35 cellular contexts compared by ENCODE assay signal in genomic region chr6:143372199-143372882, GRCh38.
"Had no signal": no experiment of that assay in that cellular context is flagged by ENCODE, and none has a peak within 500 bp of the region (broad histone marks: within the 10 kb centered on the region; RNA-seq: fewer than 3 reads in every experiment).

No MANE protein-coding gene starts in this region.

- FAIRE-seq: bronchial epithelial cell, colon, TTC549 had no signal

- H3K4me3 ChIP-seq: ascending aorta, cardiac muscle cell had no signal

- H3K27me3 ChIP-seq: ascending aorta, cardiac muscle cell had no signal

- H3K4me1 ChIP-seq: ascending aorta had no signal

- H3K9me3 ChIP-seq: ascending aorta had no signal

- H3K36me3 Mint-ChIP-seq: activated CD4-positive, alpha-beta memory T cell treated with anti-CD3 and anti-CD28 coated beads for 36 hours; activated naive CD4-positive, alpha-beta T cell treated with anti-CD3 and anti-CD28 coated beads, Interleukin-2, amount 10 ng/mL, durations not matched to agents 7 days and 5 days; activated naive CD4-positive, alpha-beta T cell treated with anti-CD3 and anti-CD28 coated beads, Interleukin-2, amount 50 U/mL, for 24 hours; activated naive CD8-positive, alpha-beta T cell; brain; T-cell had no signal

- DNase-seq: activated B cell treated with CpG ODN at 0.5 μM for 24 hours; activated CD4-positive, alpha-beta memory T cell treated with anti-CD3 and anti-CD28 coated beads for 36 hours; activated CD4-positive, alpha-beta T cell treated with anti-CD3 and anti-CD28 coated beads for 4 hours; activated CD4-positive, alpha-beta T cell treated with anti-CD3 and anti-CD28 coated beads, Interleukin-2, amount 10 ng/mL, durations not matched to agents 7 days and 5 days; activated CD4-positive, alpha-beta T cell treated with anti-CD3 and anti-CD28 coated beads, Interleukin-2, amount 50 U/mL, for 4 hours; activated CD4-positive, CD25-positive, alpha-beta regulatory T cell treated with anti-CD3 and anti-CD28 coated beads, Interleukin-2, amount 50 U/mL, for 72 hours; activated CD8-positive, alpha-beta memory T cell treated with anti-CD3 and anti-CD28 coated beads, Interleukin-2, amount 50 U/mL, for 4 hours; activated CD8-positive, alpha-beta T cell treated with anti-CD3 and anti-CD28 coated beads for 36 hours; activated effector memory CD4-positive, alpha-beta T cell treated with Interleukin-2 at 50 U/mL for 16 hours; activated gamma-delta T cell; activated naive CD4-positive, alpha-beta T cell treated with anti-CD3 and anti-CD28 coated beads, Interleukin-2, amount 10 ng/mL, durations not matched to agents 7 days and 5 days; activated naive CD4-positive, alpha-beta T cell treated with Interleukin-2 at 50 U/mL for 16 hours; activated naive CD8-positive, alpha-beta T cell treated with anti-CD3 and anti-CD28 coated beads, Interleukin-2, amount 10 ng/mL, durations not matched to agents 7 days and 5 days; activated naive CD8-positive, alpha-beta T cell treated with anti-CD3 and anti-CD28 coated beads, Interleukin-2, amount 50 U/mL, for 24 hours; activated T-cell treated with anti-CD3 and anti-CD28 coated beads for 4 hours; activated T-cell treated with anti-CD3 and anti-CD28 coated beads, Interleukin-2, amount 50 U/mL, for 1 hour; activated T-cell treated with anti-CD3 and anti-CD28 coated beads, Interleukin-2, amount 50 U/mL, for 4 hours; activated T-cell treated with anti-CD3 and anti-CD28 coated beads, Interleukin-2, amount 50 U/mL, for 72 hours; amygdala; anterior cingulate cortex; central memory CD4-positive, alpha-beta T cell; T-cell; T-helper 17 cell; T-helper 9 cell had no signal

- H3K36me3 ChIP-seq: ascending aorta, cardiac muscle cell had no signal

- H3K9me3 Mint-ChIP-seq: activated CD4-positive, alpha-beta memory T cell treated with anti-CD3 and anti-CD28 coated beads for 36 hours; activated naive CD4-positive, alpha-beta T cell treated with anti-CD3 and anti-CD28 coated beads, Interleukin-2, amount 10 ng/mL, durations not matched to agents 7 days and 5 days; activated naive CD4-positive, alpha-beta T cell treated with anti-CD3 and anti-CD28 coated beads, Interleukin-2, amount 50 U/mL, for 24 hours; activated naive CD8-positive, alpha-beta T cell treated with anti-CD3 and anti-CD28 coated beads, Interleukin-2, amount 10 ng/mL, durations not matched to agents 7 days and 5 days; activated T-cell treated with anti-CD3 and anti-CD28 coated beads, Interleukin-2, amount 50 U/mL, for 4 hours; T-helper 2 cell treated with Interferon-gamma antibody and Interleukin-4, amounts not matched to agents 5 μg/mL and 100 μg/mL, for 36 hours had no signal

- H3K27me3 Mint-ChIP-seq: activated CD4-positive, alpha-beta T cell treated with anti-CD3 and anti-CD28 coated beads, Interleukin-2, amount 10 ng/mL, durations not matched to agents 7 days and 5 days; activated CD8-positive, alpha-beta T cell treated with anti-CD3 and anti-CD28 coated beads for 36 hours had no signal

- H3K4me3 Mint-ChIP-seq: activated B cell treated with CpG ODN at 0.5 μM for 24 hours; activated CD4-positive, alpha-beta memory T cell treated with anti-CD3 and anti-CD28 coated beads for 36 hours; activated CD4-positive, alpha-beta T cell treated with anti-CD3 and anti-CD28 coated beads, Interleukin-2, amount 10 ng/mL, durations not matched to agents 7 days and 5 days; activated CD8-positive, alpha-beta T cell treated with anti-CD3 and anti-CD28 coated beads for 36 hours; activated naive CD4-positive, alpha-beta T cell treated with anti-CD3 and anti-CD28 coated beads, Interleukin-2, amount 10 ng/mL, durations not matched to agents 7 days and 5 days; activated naive CD4-positive, alpha-beta T cell treated with anti-CD3 and anti-CD28 coated beads, Interleukin-2, amount 50 U/mL, for 24 hours; activated naive CD8-positive, alpha-beta T cell; activated naive CD8-positive, alpha-beta T cell treated with anti-CD3 and anti-CD28 coated beads, Interleukin-2, amount 10 ng/mL, durations not matched to agents 7 days and 5 days; activated naive CD8-positive, alpha-beta T cell treated with anti-CD3 and anti-CD28 coated beads, Interleukin-2, amount 50 U/mL, for 24 hours; activated T-cell treated with anti-CD3 and anti-CD28 coated beads, Interleukin-2, amount 50 U/mL, for 4 hours; activated T-cell treated with anti-CD3 and anti-CD28 coated beads, Interleukin-2, amount 50 U/mL, for 72 hours; brain; T-cell; T-helper 17 cell; T-helper 2 cell treated with Interferon-gamma antibody and Interleukin-4, amounts not matched to agents 5 μg/mL and 100 μg/mL, for 36 hours had no signal

- H3K27ac Mint-ChIP-seq: activated B cell treated with CpG ODN at 0.5 μM for 24 hours; activated CD4-positive, alpha-beta memory T cell treated with anti-CD3 and anti-CD28 coated beads for 36 hours; activated CD4-positive, alpha-beta T cell treated with anti-CD3 and anti-CD28 coated beads, Interleukin-2, amount 10 ng/mL, durations not matched to agents 7 days and 5 days; activated CD8-positive, alpha-beta T cell treated with anti-CD3 and anti-CD28 coated beads for 36 hours; activated naive CD4-positive, alpha-beta T cell treated with anti-CD3 and anti-CD28 coated beads, Interleukin-2, amount 10 ng/mL, durations not matched to agents 7 days and 5 days; activated naive CD4-positive, alpha-beta T cell treated with anti-CD3 and anti-CD28 coated beads, Interleukin-2, amount 50 U/mL, for 24 hours; activated naive CD8-positive, alpha-beta T cell; activated naive CD8-positive, alpha-beta T cell treated with anti-CD3 and anti-CD28 coated beads, Interleukin-2, amount 10 ng/mL, durations not matched to agents 7 days and 5 days; activated naive CD8-positive, alpha-beta T cell treated with anti-CD3 and anti-CD28 coated beads, Interleukin-2, amount 50 U/mL, for 24 hours; activated T-cell treated with anti-CD3 and anti-CD28 coated beads, Interleukin-2, amount 50 U/mL, for 72 hours; activated T-helper 2 cell treated with anti-CD3 and anti-CD28 coated beads, Interferon-gamma antibody, Interleukin-2, Interleukin-4, amounts not matched to agents 10 μg/mL and 5 μg/mL and 100 μg/mL, durations not matched to agents 14 hours and 24 hours and 36 hours; brain; T-cell; T-helper 17 cell; T-helper 2 cell treated with Interferon-gamma antibody and Interleukin-4, amounts not matched to agents 5 μg/mL and 100 μg/mL, for 36 hours had no signal

- H3K4me1 Mint-ChIP-seq: activated B cell treated with CpG ODN at 0.5 μM for 24 hours; activated CD4-positive, alpha-beta T cell treated with anti-CD3 and anti-CD28 coated beads, Interleukin-2, amount 10 ng/mL, durations not matched to agents 7 days and 5 days; activated naive CD4-positive, alpha-beta T cell treated with anti-CD3 and anti-CD28 coated beads, Interleukin-2, amount 10 ng/mL, durations not matched to agents 7 days and 5 days; activated naive CD8-positive, alpha-beta T cell treated with anti-CD3 and anti-CD28 coated beads, Interleukin-2, amount 10 ng/mL, durations not matched to agents 7 days and 5 days; activated naive CD8-positive, alpha-beta T cell treated with anti-CD3 and anti-CD28 coated beads, Interleukin-2, amount 50 U/mL, for 24 hours; brain; T-cell; T-helper 17 cell had no signal

- H3K27ac ChIP-seq: ascending aorta, cardiac muscle cell, VCaP had no signal
